In genomic region chr16:15861996-15862395, GRCh38 we compare ENCODE assay signal across 25 cellular contexts. TPM values are rescaled to one million over a fixed set of nuclear protein-coding genes. Genes with fewer than 3 reads are reported as not detected.
"Had no signal": no experiment of that assay in that cellular context is flagged by ENCODE, and none has a peak within 500 bp of the region (broad histone marks: within the 10 kb centered on the region; RNA-seq: fewer than 3 reads in every experiment).

No MANE protein-coding gene starts in this region.

- H3K79me2 ChIP-seq: hepatocyte had no signal

- H3K4me1 ChIP-seq: colonic mucosa, foreskin keratinocyte had no signal

- H3K36me3 ChIP-seq: colonic mucosa had no signal

- H3K4me2 ChIP-seq: hepatocyte had no signal

- H3K4me3 ChIP-seq: colonic mucosa, heart left ventricle, hepatocyte, left lung, lower lobe of right lung had no signal

- DNase-seq: colonic mucosa; cortex of kidney; effector CD8-positive, alpha-beta T cell; effector memory CD8-positive, alpha-beta T cell; endodermal cell; erythroblast; foreskin keratinocyte; heart left ventricle; hypothalamus; immature natural killer cell; left cardiac atrium; left lung; left ventricle myocardium superior; lower lobe of right lung; mesendoderm; midbrain; naive thymus-derived CD4-positive, alpha-beta T cell had no signal

- ATAC-seq: effector memory CD8-positive, alpha-beta T cell; esophagus mucosa; foreskin keratinocyte; heart left ventricle; left cardiac atrium; left lung; left ventricle myocardium superior; lower lobe of right lung; naive thymus-derived CD4-positive, alpha-beta T cell had no signal

- H2AFZ ChIP-seq: hepatocyte had no signal

- FAIRE-seq: endometrium, frontal cortex, keratinocyte had no signal

- H3K9me3 ChIP-seq: colonic mucosa, heart left ventricle, left lung, lower lobe of right lung had no signal

- H3K27ac ChIP-seq: colonic mucosa, epithelial cell of prostate, foreskin keratinocyte, heart left ventricle, hepatocyte, left lung, lower lobe of right lung had no signal

RNA-seq across cellular contexts. Expression of gene MYH11, which starts 5.2 kb away (rescaled TPM):
- total RNA-seq: dermis microvascular lymphatic vessel endothelial cell, foreskin keratinocyte, lung microvascular endothelial cell had no signal
- polyA plus RNA-seq: foreskin keratinocyte, keratinocyte had no signal
